Comparison of ENCODE assay signal across 11 cellular contexts in genomic region chr17:11240841-11241610, GRCh38. TPM values are rescaled to one million over a fixed set of nuclear protein-coding genes. Genes with fewer than 3 reads are reported as not detected.
DNase-seq lines count a peak whose midpoint lies in the region; ATAC-seq and TF ChIP-seq lines count a peak whose summit lies in the region.
"Had no signal": no experiment of that assay in that cellular context is flagged by ENCODE, and none has a peak within 500 bp of the region (broad histone marks: within the 10 kb centered on the region; RNA-seq: fewer than 3 reads in every experiment).

TSS of gene SHISA6 (plus strand) at chr17:11241213.

- H3K27me3 ChIP-seq in lower lobe of right lung (ENCODE audit: low read depth) (peaks cover 56% of the 10 kb centered on the region), suprapubic skin (peaks cover 40% of the 10 kb centered on the region)

- H3K27ac ChIP-seq in lower lobe of right lung: no peak within 1 kb of the TSS
- no peak within 1 kb of the TSS for H3K27ac ChIP-seq in suprapubic skin

- WGBS in suprapubic skin: 2% methylated on average over 17 of the region's 126 CpGs

- H3K4me3 ChIP-seq in LNCaP clone FGC (ENCODE audit: low read depth, low read length): no peak within 1 kb of the TSS
- H3K4me3 ChIP-seq in lower lobe of right lung: peak within 1 kb of the TSS; percentile 46
- peak within 1 kb of the TSS; percentile 55 for H3K4me3 ChIP-seq in suprapubic skin

- no peak for ATAC-seq in lower lobe of right lung
- ATAC-seq in HG02678 (IDR thresholded peaks at IDR 0.05; ENCODE audit: unreplicated experiment): no peak
- ATAC-seq: activated T-helper 17 cell treated with anti-CD3 and anti-CD28 coated beads, Interleukin-2, amount 50 U/mL, for 72 hours; naive thymus-derived CD4-positive, alpha-beta T cell had no signal

- no peak for TF ChIP-seq POLR2A in suprapubic skin (IDR thresholded peaks at IDR 0.05)

- DNase-seq in LNCaP clone FGC (ENCODE audit: low read depth) (no peak), ecto neural progenitor cell (ENCODE audit: low spot score) (peak; percentile 80), lower lobe of right lung (no peak), suprapubic skin (ENCODE audit: low spot score in 2 of 2) (peak in 1 of 2 donors; percentile 77), NCI-H187 (lab: John Stamatoyannopoulos, UW) (no peak), NCI-H446 treated with DMSO at 0.1 percent for 48 hours (lab: John Stamatoyannopoulos, UW) (no peak)
- DNase-seq: DMS79; naive thymus-derived CD4-positive, alpha-beta T cell; NCI-H1417 had no signal

- TF ChIP-seq CTCF in LNCaP clone FGC (IDR thresholded peaks at IDR 0.05; ENCODE audit: control insufficient read depth, extremely low read depth, insufficient read depth) (peak; percentile 39; the same call in 1 of the 2 replicates), lower lobe of right lung (IDR thresholded peaks at IDR 0.05) (no peak), suprapubic skin (IDR thresholded peaks at IDR 0.05) (no peak)

- H3K36me3 ChIP-seq in lower lobe of right lung (no peaks in the 10 kb centered on the region), suprapubic skin (no peaks in the 10 kb centered on the region)

- intact Hi-C loops in lower lobe of right lung (cut with DNase I): no loop called here

- no peaks in the 10 kb centered on the region for H3K9me3 ChIP-seq in lower lobe of right lung
- H3K9me3 ChIP-seq in suprapubic skin: no peaks in the 10 kb centered on the region

- H3K4me1 ChIP-seq in lower lobe of right lung: no peaks in the 10 kb centered on the region
- H3K4me1 ChIP-seq in suprapubic skin: peaks cover 28% of the 10 kb centered on the region

- no peak for TF ChIP-seq EP300 in suprapubic skin (IDR thresholded peaks at IDR 0.05)

RNA-seq across cellular contexts. Expression of gene SHISA6, which starts in this region (rescaled TPM):
- total RNA-seq in lower lobe of right lung (0.44 TPM), suprapubic skin (1 to 10 TPM in 3 of 4 donors, under 1 TPM in 1; 0.45 to 4.9 (median 3.3) TPM)
- total RNA-seq: activated T-helper 17 cell treated with anti-CD3 and anti-CD28 coated beads, Interleukin-2, amount 50 U/mL, for 72 hours; naive thymus-derived CD4-positive, alpha-beta T cell had no signal
